Comparison of ENCODE assay signal across 8 cellular contexts in genomic region chr16:22007509-22008214, GRCh38. TPM values are rescaled to one million over a fixed set of nuclear protein-coding genes. Genes with fewer than 3 reads are reported as not detected.
DNase-seq lines count a peak whose midpoint lies in the region; ATAC-seq and TF ChIP-seq lines count a peak whose summit lies in the region.

Gene MOSMO, plus strand, starts transcription at chr16:22008111. Its CDS starts 191 bp downstream, at chr16:22008302.

- peak within 1 kb of the TSS; percentile 77 for H3K27ac Mint-ChIP-seq in HFFc6
- H3K27ac Mint-ChIP-seq in endothelial cell (ENCODE audit: unreplicated experiment), result no peak within 1 kb of the TSS
- H3K27ac Mint-ChIP-seq in mesothelial cell of epicardium, result peak within 1 kb of the TSS; percentile 76

- peak within 1 kb of the TSS; percentile 98 for H3K4me3 Mint-ChIP-seq in HFFc6
- peak within 1 kb of the TSS; percentile 94 for H3K4me3 Mint-ChIP-seq in endothelial cell (ENCODE audit: unreplicated experiment)
- H3K4me3 Mint-ChIP-seq in mesothelial cell of epicardium, result peak within 1 kb of the TSS; percentile 86

- H3K9me3 Mint-ChIP-seq in HFFc6 (no peaks in the 10 kb centered on the region), endothelial cell (ENCODE audit: unreplicated experiment) (no peaks in the 10 kb centered on the region), mesothelial cell of epicardium (no peaks in the 10 kb centered on the region)

- TF ChIP-seq CTCF in HFFc6 (IDR thresholded peaks at IDR 0.05) (peak; percentile 29; the same call in 1 of the 2 replicates), endothelial cell (IDR thresholded peaks at IDR 0.05; ENCODE audit: unreplicated experiment) (no peak), mesothelial cell of epicardium (IDR thresholded peaks at IDR 0.05; ENCODE audit: unreplicated experiment) (no peak)

- peaks cover 54% of the 10 kb centered on the region for H3K4me1 Mint-ChIP-seq in HFFc6 (ENCODE audit: low read depth)
- peaks cover 15% of the 10 kb centered on the region for H3K4me1 Mint-ChIP-seq in endothelial cell (ENCODE audit: unreplicated experiment)
- peaks cover 16% of the 10 kb centered on the region for H3K4me1 Mint-ChIP-seq in mesothelial cell of epicardium

- peaks cover 2% of the 10 kb centered on the region for H3K27me3 Mint-ChIP-seq in HFFc6 (ENCODE audit: insufficient read depth)
- H3K27me3 Mint-ChIP-seq in endothelial cell (ENCODE audit: unreplicated experiment), result peaks cover 2% of the 10 kb centered on the region
- peaks cover 25% of the 10 kb centered on the region for H3K27me3 Mint-ChIP-seq in mesothelial cell of epicardium (ENCODE audit: low read depth)

- peak; percentile 22 for DNase-seq in GM04504 (ENCODE audit: low read depth)
- DNase-seq in HFFc6, result peak; percentile 64
- peak; percentile 45 to 78 for DNase-seq in NCI-H526 (lab: John Stamatoyannopoulos, UW)
- DNase-seq in activated CD8-positive, alpha-beta memory T cell treated with anti-CD3 and anti-CD28 coated beads for 48 hours (ENCODE audit: low read depth in 2 of 3, low spot score in 2 of 3), result peak; percentile 33 to 55 (median 42)
- peak; percentile 41 for DNase-seq in endothelial cell (ENCODE audit: low spot score)
- peak; percentile 50 to 72 for DNase-seq in mesothelial cell of epicardium (ENCODE audit: low spot score in 2 of 2, unreplicated experiment in 2 of 2)
- peak; percentile 47 for DNase-seq in stimulated activated CD8-positive, alpha-beta memory T cell treated with anti-CD3 and anti-CD28 coated beads, Interleukin-15, amount 100 ng/mL, for 24 hours (ENCODE audit: low read depth)

- ATAC-seq in HG03097 (IDR thresholded peaks at IDR 0.05; ENCODE audit: low FRiP score, unreplicated experiment), result no peak

- H3K36me3 Mint-ChIP-seq in HFFc6 (ENCODE audit: low read depth) (peaks cover 12% of the 10 kb centered on the region), endothelial cell (ENCODE audit: low read depth, unreplicated experiment) (no peaks in the 10 kb centered on the region), mesothelial cell of epicardium (no peaks in the 10 kb centered on the region)

RNA-seq across cellular contexts. Expression of gene MOSMO, which starts in this region (rescaled TPM):
- 10 to 100 TPM; 16.9 to 28.2 (median 22.7) TPM for total RNA-seq in HFFc6 (2021; fragmentation: NEBNext Ultra II Directional; extraction: Animal tissue kit (Norgen Biotek cat#: 25700))
- 15.1 TPM for total RNA-seq in endothelial cell (ENCODE audit: unreplicated experiment)
- 14.8 to 17.5 TPM (median 17.0 TPM) in 3 replicates for total RNA-seq in mesothelial cell of epicardium
